8 cellular contexts compared by ENCODE assay signal in genomic region chr3:16264174-16264707, GRCh38. TPM values are rescaled to one million over a fixed set of nuclear protein-coding genes. Genes with fewer than 3 reads are reported as not detected.
DNase-seq lines count a peak whose midpoint lies in the region; ATAC-seq and TF ChIP-seq lines count a peak whose summit lies in the region.

No MANE protein-coding gene starts in this region.

- no peak for ATAC-seq in GM21619 (IDR thresholded peaks at IDR 0.05; ENCODE audit: unreplicated experiment)

- H2AFZ ChIP-seq in MM.1S (ENCODE audit: low read length) (peak overlapping the region; percentile 72), neural progenitor cell (replicated peaks) (peak overlapping the region; percentile 90)

- TF ChIP-seq CTCF in MM.1S (IDR thresholded peaks at IDR 0.05; ENCODE audit: low read length) = no peak
- TF ChIP-seq CTCF in neural progenitor cell (IDR thresholded peaks at IDR 0.05) = no peak

- H3K36me3 ChIP-seq in MM.1S (replicated peaks; ENCODE audit: insufficient read depth, low read length) (peaks cover 6% of the 10 kb centered on the region; the same call in 1 of the 2 replicates), neural progenitor cell (no peaks in the 10 kb centered on the region)

- no peaks in the 10 kb centered on the region for H3K27me3 ChIP-seq in MM.1S (replicated peaks; ENCODE audit: insufficient read depth, low read length)
- H3K27me3 ChIP-seq in neural progenitor cell = no peaks in the 10 kb centered on the region

- H3K9ac ChIP-seq in MM.1S (ENCODE audit: low read length) = peak overlapping the region; percentile 82
- peak overlapping the region; percentile 83 for H3K9ac ChIP-seq in neural progenitor cell

- no peaks in the 10 kb centered on the region for H3K9me3 ChIP-seq in MM.1S (replicated peaks; ENCODE audit: insufficient read depth, low read length)
- H3K9me3 ChIP-seq in neural progenitor cell (ENCODE audit: low read depth) = no peaks in the 10 kb centered on the region

- H4K20me1 ChIP-seq in MM.1S (ENCODE audit: insufficient read depth, low read length) = no peaks in the 10 kb centered on the region
- H4K20me1 ChIP-seq in neural progenitor cell (ENCODE audit: low read depth) = peaks cover 6% of the 10 kb centered on the region

- no peak for DNase-seq in activated T-cell treated with anti-CD3 and anti-CD28 coated beads, Interleukin-2, amount 50 U/mL, for 24 hours
- DNase-seq in activated T-cell treated with anti-CD3 and anti-CD28 coated beads, Interleukin-2, amount 50 U/mL, for 48 hours = no peak
- DNase-seq in MM.1S = no peak
- DNase-seq in dermis blood vessel endothelial cell = peak; percentile 14
- DNase-seq in neural progenitor cell (ENCODE audit: low spot score) = no peak
- no peak for DNase-seq in hepatic stellate cell (ENCODE audit: low spot score)
- DNase-seq in stimulated activated CD4-positive, alpha-beta T cell treated with anti-CD3 and anti-CD28 coated beads, Interleukin-4, amount 100 ng/mL, for 1 hour = no peak

- H3K27ac Mint-ChIP-seq in activated T-cell treated with anti-CD3 and anti-CD28 coated beads, Interleukin-2, amount 50 U/mL, for 24 hours = peak overlapping the region; percentile 100
- H3K27ac Mint-ChIP-seq in neural progenitor cell = peak overlapping the region; percentile 6

- H3K36me3 Mint-ChIP-seq in activated T-cell treated with anti-CD3 and anti-CD28 coated beads, Interleukin-2, amount 50 U/mL, for 24 hours (ENCODE audit: low read depth) = peaks cover 45% of the 10 kb centered on the region
- H3K36me3 Mint-ChIP-seq in neural progenitor cell = no peaks in the 10 kb centered on the region

- H3K4me1 ChIP-seq in MM.1S (ENCODE audit: low read length) (peaks cover 8% of the 10 kb centered on the region; the same call in 1 of the 2 replicates), neural progenitor cell (peaks cover 14% of the 10 kb centered on the region)

- H3K79me2 ChIP-seq in MM.1S (ENCODE audit: low read length) = peaks cover 75% of the 10 kb centered on the region
- H3K79me2 ChIP-seq in neural progenitor cell (ENCODE audit: low read depth) = peaks cover 76% of the 10 kb centered on the region

- H3K4me1 Mint-ChIP-seq in activated T-cell treated with anti-CD3 and anti-CD28 coated beads, Interleukin-2, amount 50 U/mL, for 24 hours (ENCODE audit: low read depth) = peaks cover 40% of the 10 kb centered on the region
- H3K4me1 Mint-ChIP-seq in neural progenitor cell = peaks cover 25% of the 10 kb centered on the region

- no peaks in the 10 kb centered on the region for H3K9me3 Mint-ChIP-seq in activated T-cell treated with anti-CD3 and anti-CD28 coated beads, Interleukin-2, amount 50 U/mL, for 24 hours
- no peaks in the 10 kb centered on the region for H3K9me3 Mint-ChIP-seq in neural progenitor cell

- H3K27me3 Mint-ChIP-seq in activated T-cell treated with anti-CD3 and anti-CD28 coated beads, Interleukin-2, amount 50 U/mL, for 24 hours = no peaks in the 10 kb centered on the region
- H3K27me3 Mint-ChIP-seq in neural progenitor cell (ENCODE audit: insufficient read depth, low read depth) = peaks cover 2% of the 10 kb centered on the region

- H3K4me3 ChIP-seq in MM.1S (ENCODE audit: low read length) = peak overlapping the region; percentile 97
- H3K4me3 ChIP-seq in neural progenitor cell = peak overlapping the region; percentile 75

- H3F3A ChIP-seq in MM.1S (ENCODE audit: insufficient read depth, low read length) (peaks cover 27% of the 10 kb centered on the region), neural progenitor cell (ENCODE audit: low read depth) (peaks cover 4% of the 10 kb centered on the region)

- H3K27ac ChIP-seq in MM.1S (ENCODE audit: low read length) (peak overlapping the region; percentile 94), neural progenitor cell (no peak overlapping the region)

- peak overlapping the region; percentile 89 for H3K4me3 Mint-ChIP-seq in activated T-cell treated with anti-CD3 and anti-CD28 coated beads, Interleukin-2, amount 50 U/mL, for 24 hours
- peak overlapping the region; percentile 99 for H3K4me3 Mint-ChIP-seq in neural progenitor cell

- H3K4me2 ChIP-seq in MM.1S (ENCODE audit: low read depth, low read length) = peak overlapping the region; percentile 92
- H3K4me2 ChIP-seq in neural progenitor cell = peak overlapping the region; percentile 97

- no peaks in the 10 kb centered on the region for H3K9me2 ChIP-seq in MM.1S (replicated peaks; ENCODE audit: insufficient read depth, low read length)

RNA-seq across cellular contexts. Expression of gene DPH3, which starts 0.5 kb away (rescaled TPM):
- total RNA-seq in dermis blood vessel endothelial cell (21.3 and 26.8 TPM in 2 replicates), neural progenitor cell (ENCODE audit: low replicate concordance) (23.0 and 31.2 TPM in 2 replicates)

RNA-seq across cellular contexts. Expression of gene OXNAD1, which starts 0.8 kb away (rescaled TPM):
- total RNA-seq in dermis blood vessel endothelial cell (18.0 and 20.1 TPM in 2 replicates), neural progenitor cell (ENCODE audit: low replicate concordance) (18.1 and 28.7 TPM in 2 replicates)
